9 cellular contexts compared by ENCODE assay signal in genomic region chr13:48965736-48966135, GRCh38.
"Had no signal": no experiment of that assay in that cellular context is flagged by ENCODE, and none has a peak within 500 bp of the region (broad histone marks: within the 10 kb centered on the region; RNA-seq: fewer than 3 reads in every experiment).

No MANE protein-coding gene starts in this region.

- H3K4me1 Mint-ChIP-seq: GM23338 had no signal

- H3K36me3 ChIP-seq: HAP-1 had no signal

- DNase-seq: GM23248, GOT3, H7, H9, HCEC 1CT, HFFc6 had no signal

- H3K4me3 ChIP-seq: GM23248, GM23338, HAP-1 had no signal

- H3K27ac ChIP-seq: GM23248 had no signal

- H3K9me3 ChIP-seq: HAP-1 had no signal

- H3K4me1 ChIP-seq: HAP-1 had no signal

- H3K9me3 Mint-ChIP-seq: GM23338, H9 had no signal

- H3K4me3 Mint-ChIP-seq: GM23338, H9, HFFc6 had no signal

- H3K27ac Mint-ChIP-seq: GM23338, HFFc6 had no signal

- ATAC-seq: GM23338, HCT116 had no signal
